ENCODE assay signal across 11 cellular contexts in genomic region chr3:141431411-141432378, GRCh38. TPM values are rescaled to one million over a fixed set of nuclear protein-coding genes. Genes with fewer than 3 reads are reported as not detected.
DNase-seq lines count a peak whose midpoint lies in the region; ATAC-seq, FAIRE-seq and TF ChIP-seq lines count a peak whose summit lies in the region.
"Had no signal": no experiment of that assay in that cellular context is flagged by ENCODE, and none has a peak within 500 bp of the region (broad histone marks: within the 10 kb centered on the region; RNA-seq: fewer than 3 reads in every experiment).

No MANE protein-coding gene starts in this region.

- no peak overlapping the region for H3K18ac ChIP-seq in H9 (ENCODE audit: insufficient read length, low read depth, low read length)

- in situ Hi-C loops in K562 (cut with MboI) (no loop called here), gastrocnemius medialis (cut with MboI; ENCODE audit: low sequenced_read_pairs in 4 of 4) (no loop called here)

- no peak overlapping the region for H2BK12ac ChIP-seq in H9 (ENCODE audit: insufficient read length, low read depth, low read length)

- H3K79me1 ChIP-seq in H9 (ENCODE audit: insufficient read depth, low read depth, low read length, poor library complexity, severe bottlenecking), result no peaks in the 10 kb centered on the region

- H2AFZ ChIP-seq in H9 (ENCODE audit: low read length), result no peak overlapping the region
- H2AFZ ChIP-seq in K562 (ENCODE audit: low read depth, low read length), result peak overlapping the region; percentile 9; the same call in 1 of the 2 replicates

- H2BK120ac ChIP-seq in H9 (ENCODE audit: low read depth, low read length, poor library complexity, severe bottlenecking), result no peak overlapping the region

- no peaks in the 10 kb centered on the region for H3K9me3 Mint-ChIP-seq in H9
- no peaks in the 10 kb centered on the region for H3K9me3 Mint-ChIP-seq in activated naive CD8-positive, alpha-beta T cell treated with anti-CD3 and anti-CD28 coated beads, Interleukin-2, amount 50 U/mL, for 24 hours
- H3K9me3 Mint-ChIP-seq in activated naive CD8-positive, alpha-beta T cell treated with anti-CD3 and anti-CD28 coated beads for 36 hours, result no peaks in the 10 kb centered on the region
- H3K9me3 Mint-ChIP-seq: CD8-positive, alpha-beta memory T cell had no signal

- no CpG with 5 or more reads among the region's 18 CpGs for WGBS in H9 (ENCODE audit: extremely low coverage, insufficient read length, low lambda C conversion rate)
- 58% methylated on average over 18 of the region's 18 CpGs for WGBS in K562 (ENCODE audit: insufficient coverage, low coverage, missing lambda C conversion rate)

- H4K20me1 ChIP-seq in H9 (ENCODE audit: control insufficient read depth, insufficient read depth, insufficient read length), result no peaks in the 10 kb centered on the region
- H4K20me1 ChIP-seq in K562 (replicated peaks; ENCODE audit: control insufficient read depth, insufficient read depth, low read length), result no peaks in the 10 kb centered on the region

- H3K23ac ChIP-seq in H9 (ENCODE audit: insufficient read length, low read depth, low read length), result peak overlapping the region; percentile 28

- H3T11ph ChIP-seq in H9 (ENCODE audit: low read length), result no peak overlapping the region

- intact Hi-C loops in K562 (cut with micrococcal nuclease) (no loop called here), gastrocnemius medialis (cut with DNase I; ENCODE audit: low total_unique reads) (loop anchor here (1.0 to 10.0 kb wide), 3 partner anchors 21 to 197 kb away; partner anchors contain the start of gene PXYLP1)

- H3K4me3 Mint-ChIP-seq in H9, result no peak overlapping the region
- H3K4me3 Mint-ChIP-seq in activated naive CD8-positive, alpha-beta T cell treated with anti-CD3 and anti-CD28 coated beads, Interleukin-2, amount 50 U/mL, for 24 hours, result no peak overlapping the region
- no peak overlapping the region for H3K4me3 Mint-ChIP-seq in activated naive CD8-positive, alpha-beta T cell treated with anti-CD3 and anti-CD28 coated beads for 36 hours
- H3K4me3 Mint-ChIP-seq: brain had no signal

- POLR2A ChIA-PET in K562 (lab: Yijun Ruan, JAX), result interaction anchor here (0.6 to 1.6 kb wide), 7 partner anchors 8 to 129 kb away, joined by 3 to 4 read pairs (median 3); no protein-coding TSS in a partner anchor

- CTCF ChIA-PET in K562 (lab: Yijun Ruan, JAX; ENCODE audit: low intra/inter-chr PET ratio), result no interaction called here

- peaks cover 14 to 19% of the 10 kb centered on the region in 2 experiments for H3K4me1 Mint-ChIP-seq in H9
- H3K4me1 Mint-ChIP-seq in activated naive CD8-positive, alpha-beta T cell treated with anti-CD3 and anti-CD28 coated beads, Interleukin-2, amount 50 U/mL, for 24 hours, result peaks cover 6% of the 10 kb centered on the region
- H3K4me1 Mint-ChIP-seq in activated naive CD8-positive, alpha-beta T cell treated with anti-CD3 and anti-CD28 coated beads for 36 hours, result no peaks in the 10 kb centered on the region

- no peak for TF ChIP-seq RAD21 in K562 (CRISPR knock-in tag; conservative IDR thresholded peaks at IDR 0.05 in 1 of 2, IDR thresholded peaks at IDR 0.05 in 1 of 2)

- H3K9me1 ChIP-seq in K562 (ENCODE audit: control insufficient read depth, insufficient read depth, low read length), result no peaks in the 10 kb centered on the region

- H3K56ac ChIP-seq in H9 (ENCODE audit: insufficient read length, low read depth, low read length), result no peak overlapping the region

- FAIRE-seq in K562 (lab: Jason Lieb, UNC), result peak; percentile 79

- no peaks in the 10 kb centered on the region for H3K36me3 Mint-ChIP-seq in H9 (ENCODE audit: insufficient read depth in 1 of 3, low read depth in 3 of 3)
- H3K36me3 Mint-ChIP-seq in activated naive CD8-positive, alpha-beta T cell treated with anti-CD3 and anti-CD28 coated beads, Interleukin-2, amount 50 U/mL, for 24 hours (ENCODE audit: low read depth), result no peaks in the 10 kb centered on the region
- no peaks in the 10 kb centered on the region for H3K36me3 Mint-ChIP-seq in activated naive CD8-positive, alpha-beta T cell treated with anti-CD3 and anti-CD28 coated beads for 36 hours

- H3K4me1 ChIP-seq in H9 (ENCODE audit: insufficient read depth, low read length), result no peaks in the 10 kb centered on the region
- peaks cover 16 to 20% of the 10 kb centered on the region in 2 experiments for H3K4me1 ChIP-seq in K562 (replicated peaks in 1 of 2; ENCODE audit: control insufficient read depth in 2 of 2, insufficient read depth in 2 of 2, low read length in 2 of 2)
- H3K4me1 ChIP-seq in gastrocnemius medialis, result peaks cover 49 to 67% of the 10 kb centered on the region in 2 donors

- H4K91ac ChIP-seq in H9 (ENCODE audit: insufficient read length, low read depth, low read length), result no peak overlapping the region

- no peaks in the 10 kb centered on the region for H3K79me2 ChIP-seq in H9 (ENCODE audit: insufficient read depth, low read length)
- H3K79me2 ChIP-seq in K562 (ENCODE audit: control insufficient read depth, insufficient read depth, low read length), result no peaks in the 10 kb centered on the region

- no peaks in the 10 kb centered on the region for H3K23me2 ChIP-seq in H9 (ENCODE audit: insufficient read length, low read depth, low read length, poor library complexity, severe bottlenecking)

- TF ChIP-seq EP300 in K562 (IDR thresholded peaks at IDR 0.05; ENCODE audit: low read length), result no peak

- H3K27me3 ChIP-seq in H9 (ENCODE audit: insufficient read depth, low read length), result no peaks in the 10 kb centered on the region
- no peaks in the 10 kb centered on the region for H3K27me3 ChIP-seq in K562 (ENCODE audit: control insufficient read depth in 2 of 2, insufficient read depth in 2 of 2, low read length in 2 of 2)
- H3K27me3 ChIP-seq in gastrocnemius medialis, result no peaks in the 10 kb centered on the region

- TF ChIP-seq CTCF in H9 (conservative IDR thresholded peaks at IDR 0.05) (no peak), K562 (IDR thresholded peaks at IDR 0.05 in 2 of 3, conservative IDR thresholded peaks at IDR 0.05 in 1 of 3; ENCODE audit: insufficient read depth in 2 of 3, low read depth in 1 of 3, low read length in 3 of 3) (no peak), gastrocnemius medialis (IDR thresholded peaks at IDR 0.05 in 4 of 5, conservative IDR thresholded peaks at IDR 0.05 in 1 of 5) (no peak)

- H4K5ac ChIP-seq in H9 (ENCODE audit: insufficient read length, low read depth, low read length), result no peak overlapping the region

- no peak overlapping the region for H2BK5ac ChIP-seq in H9 (ENCODE audit: insufficient read length, low read length)

- H3K36me3 ChIP-seq in K562 (ENCODE audit: control insufficient read depth, insufficient read depth, low read length), result peaks cover 17% of the 10 kb centered on the region; the same call in 2 of the 3 replicates
- H3K36me3 ChIP-seq in gastrocnemius medialis, result no peaks in the 10 kb centered on the region

- no peak overlapping the region for H2AK5ac ChIP-seq in H9 (ENCODE audit: insufficient read length, low read length)

- no peaks in the 10 kb centered on the region for H3K9me3 ChIP-seq in H9 (ENCODE audit: control insufficient read depth, low read depth, low read length)
- H3K9me3 ChIP-seq in K562 (replicated peaks; ENCODE audit: control insufficient read depth, insufficient read depth, low read depth, low read length), result no peaks in the 10 kb centered on the region
- H3K9me3 ChIP-seq in gastrocnemius medialis, result no peaks in the 10 kb centered on the region

- no TSS peak for BruUV-seq in K562 (replicated peaks; lab: Mats Ljungman, UMichigan)

- H3K27ac ChIP-seq in H9 (ENCODE audit: insufficient read length, low read depth, low read length) (no peak overlapping the region), K562 (ENCODE audit: extremely low read depth, low read depth, low read length) (peak overlapping the region; percentile 18; the same call in 2 of the 3 replicates), gastrocnemius medialis (peak overlapping the region; percentile 82 to 96 (median 95))

- H4K8ac ChIP-seq in H9 (replicated peaks; ENCODE audit: insufficient read length, low read depth, low read length), result no peak overlapping the region

- no peak overlapping the region for H3K4me3 ChIP-seq in K562
- peak overlapping the region; percentile 43 to 65 (median 57) for H3K4me3 ChIP-seq in gastrocnemius medialis

- H2BK15ac ChIP-seq in H9 (ENCODE audit: low read depth, low read length), result no peak overlapping the region

- no peak overlapping the region for H3K9ac ChIP-seq in H9 (ENCODE audit: extremely low read depth, insufficient read length, low read length)
- no peak overlapping the region; a peak in 1 of 4 replicates for H3K9ac ChIP-seq in K562 (ENCODE audit: insufficient read depth in 1 of 2, low read depth in 2 of 2, low read length in 2 of 2)

- no peak overlapping the region for H2BK20ac ChIP-seq in H9 (ENCODE audit: low read depth, low read length, poor library complexity, severe bottlenecking)

- ATAC-seq in K562, result peak; percentile 65
- peak; percentile 91 for ATAC-seq in left lobe of liver
- peak; percentile 74 to 75 for ATAC-seq in gastrocnemius medialis
- ATAC-seq in activated naive CD8-positive, alpha-beta T cell treated with anti-CD3 and anti-CD28 coated beads, Interleukin-2, amount 50 U/mL, for 24 hours, result no peak

- no peak overlapping the region for H3K14ac ChIP-seq in H9 (ENCODE audit: insufficient read depth, low read length)

- H3K4me2 ChIP-seq in H9 (ENCODE audit: insufficient read depth, insufficient read length, low read length) (no peak overlapping the region), K562 (ENCODE audit: insufficient read depth, low read length) (no peak overlapping the region)

- no peaks in the 10 kb centered on the region for H3K27me3 Mint-ChIP-seq in H9 (ENCODE audit: low read depth)
- H3K27me3 Mint-ChIP-seq in activated naive CD8-positive, alpha-beta T cell treated with anti-CD3 and anti-CD28 coated beads, Interleukin-2, amount 50 U/mL, for 24 hours, result no peaks in the 10 kb centered on the region
- no peaks in the 10 kb centered on the region for H3K27me3 Mint-ChIP-seq in activated naive CD8-positive, alpha-beta T cell treated with anti-CD3 and anti-CD28 coated beads for 36 hours
- H3K27me3 Mint-ChIP-seq: CD8-positive, alpha-beta memory T cell had no signal

- DNase-seq in H9, result no peak
- DNase-seq in K562 (ENCODE audit: extremely low read depth in 1 of 4, low spot score in 3 of 4), result peak in 1 of 4 experiments; percentile 47
- peak; percentile 76 for DNase-seq in left lobe of liver (ENCODE audit: low spot score)
- DNase-seq in gastrocnemius medialis, result peak; percentile 77 to 82
- DNase-seq in activated naive CD8-positive, alpha-beta T cell treated with anti-CD3 and anti-CD28 coated beads, Interleukin-2, amount 50 U/mL, for 24 hours, result no peak
- DNase-seq in activated naive CD8-positive, alpha-beta T cell treated with anti-CD3 and anti-CD28 coated beads for 36 hours, result no peak
- no peak for DNase-seq in NCI-H526 treated with DMSO at 0.1 percent for 48 hours (lab: John Stamatoyannopoulos, UW)
- no peak for DNase-seq in activated CD4-positive, alpha-beta T cell treated with anti-CD3 and anti-CD28 coated beads, Interleukin-2, amount 50 U/mL, for 4 hours
- DNase-seq: CD8-positive, alpha-beta memory T cell; NCI-H226 had no signal

- no peak overlapping the region for H3K4ac ChIP-seq in H9 (ENCODE audit: low read depth, low read length)

- no peak for TF ChIP-seq POLR2A in K562 (conservative IDR thresholded peaks at IDR 0.05)
- TF ChIP-seq POLR2A in gastrocnemius medialis (IDR thresholded peaks at IDR 0.05), result peak; percentile 72 to 76

- peak overlapping the region in 1 of 3 experiments; percentile 67; a peak in 2 of 7 replicates for H3K27ac Mint-ChIP-seq in H9
- H3K27ac Mint-ChIP-seq in activated naive CD8-positive, alpha-beta T cell treated with anti-CD3 and anti-CD28 coated beads, Interleukin-2, amount 50 U/mL, for 24 hours, result no peak overlapping the region
- no peak overlapping the region for H3K27ac Mint-ChIP-seq in activated naive CD8-positive, alpha-beta T cell treated with anti-CD3 and anti-CD28 coated beads for 36 hours

RNA-seq across cellular contexts. Expression of gene RASA2, which starts 55.1 kb away (rescaled TPM):
- total RNA-seq in H9 (2021), result 21.5 and 24.4 TPM in 2 replicates
- 7.2 and 29.1 TPM in 2 replicates for total RNA-seq in K562 (2011; cell fraction: chromatin; rRNA removed; ENCODE audit: low replicate concordance)
- total RNA-seq in K562 (2011; cell fraction: nucleolus; rRNA removed), result 4.7 and 8.2 TPM in 2 replicates
- total RNA-seq in K562 (2011; cell fraction: nucleoplasm; rRNA removed), result 9.2 and 13.4 TPM in 2 replicates
- total RNA-seq in K562 (2014; rRNA removed), result 6.1 and 6.6 TPM in 2 replicates
- total RNA-seq in K562 (2014; rRNA removed; fragmentation: Illumina TruSeq; extraction: Trizol), result 12.8 and 13.4 TPM in 2 replicates
- total RNA-seq in K562 (2015; rRNA removed; fragmentation: Illumina TruSeq; extraction: Trizol), result 10.0 and 11.3 TPM in 2 replicates
- total RNA-seq in K562 (2021), result 10.4 and 14.1 TPM in 2 replicates
- 7.6 and 9.5 TPM in 2 replicates for polyA plus RNA-seq in K562 (2011; rRNA removed)
- polyA plus RNA-seq in K562 (2011; cell fraction: cytosol; rRNA removed), result 1.2 and 2.7 TPM in 2 replicates
- polyA plus RNA-seq in K562 (2011; cell fraction: nucleus; rRNA removed), result 7.1 and 10.2 TPM in 2 replicates
- 4.0 and 5.3 TPM in 2 replicates for polyA plus RNA-seq in K562 (2012)
- 7.6 and 9.7 TPM in 2 replicates for polyA plus RNA-seq in K562 (2014; fragmentation: Illumina TruSeq; extraction: Trizol)
- polyA plus RNA-seq in K562 (2014; fragmentation: Nextera tagmentation; extraction: Ambion mirVana), result 1 to 10 TPM; 2.0 to 2.7 TPM
- 6.2 TPM in 2 replicates for polyA plus RNA-seq in K562 (2014; rRNA removed)
- 9.3 and 12.8 TPM in 2 replicates for polyA minus RNA-seq in K562 (2011; rRNA and poly(A)+ RNA removed)
- polyA minus RNA-seq in K562 (2011; cell fraction: cytosol; rRNA and poly(A)+ RNA removed), result 4.0 and 4.8 TPM in 2 replicates
- 5.3 and 11.9 TPM in 2 replicates for polyA minus RNA-seq in K562 (2011; cell fraction: nucleus; rRNA and poly(A)+ RNA removed)
- 3.7 TPM for total RNA-seq in left lobe of liver
- total RNA-seq in gastrocnemius medialis, result 10 to 100 TPM in 1 of 4 donors, 1 to 10 TPM in 3; 1.9 to 10.6 (median 4.5) TPM
- 10 to 100 TPM; 36.1 to 40.2 TPM for total RNA-seq in activated naive CD8-positive, alpha-beta T cell treated with anti-CD3 and anti-CD28 coated beads for 36 hours

Comparison
In these comparisons a context has a peak if more than half of its experiments do, and no peak if none do; other contexts are left out.
1. DNase-seq: peak in left lobe of liver (single experiment) and gastrocnemius medialis (2 of 2); none in H9 (single experiment), activated naive CD8-positive, alpha-beta T cell treated with anti-CD3 and anti-CD28 coated beads, Interleukin-2, amount 50 U/mL, for 24 hours (single experiment), activated naive CD8-positive, alpha-beta T cell treated with anti-CD3 and anti-CD28 coated beads for 36 hours (single experiment), NCI-H526 treated with DMSO at 0.1 percent for 48 hours (single experiment) and activated CD4-positive, alpha-beta T cell treated with anti-CD3 and anti-CD28 coated beads, Interleukin-2, amount 50 U/mL, for 4 hours (0 of 2).